Comparison of ENCODE assay signal across 8 cellular contexts in the genomic region with DNA sequence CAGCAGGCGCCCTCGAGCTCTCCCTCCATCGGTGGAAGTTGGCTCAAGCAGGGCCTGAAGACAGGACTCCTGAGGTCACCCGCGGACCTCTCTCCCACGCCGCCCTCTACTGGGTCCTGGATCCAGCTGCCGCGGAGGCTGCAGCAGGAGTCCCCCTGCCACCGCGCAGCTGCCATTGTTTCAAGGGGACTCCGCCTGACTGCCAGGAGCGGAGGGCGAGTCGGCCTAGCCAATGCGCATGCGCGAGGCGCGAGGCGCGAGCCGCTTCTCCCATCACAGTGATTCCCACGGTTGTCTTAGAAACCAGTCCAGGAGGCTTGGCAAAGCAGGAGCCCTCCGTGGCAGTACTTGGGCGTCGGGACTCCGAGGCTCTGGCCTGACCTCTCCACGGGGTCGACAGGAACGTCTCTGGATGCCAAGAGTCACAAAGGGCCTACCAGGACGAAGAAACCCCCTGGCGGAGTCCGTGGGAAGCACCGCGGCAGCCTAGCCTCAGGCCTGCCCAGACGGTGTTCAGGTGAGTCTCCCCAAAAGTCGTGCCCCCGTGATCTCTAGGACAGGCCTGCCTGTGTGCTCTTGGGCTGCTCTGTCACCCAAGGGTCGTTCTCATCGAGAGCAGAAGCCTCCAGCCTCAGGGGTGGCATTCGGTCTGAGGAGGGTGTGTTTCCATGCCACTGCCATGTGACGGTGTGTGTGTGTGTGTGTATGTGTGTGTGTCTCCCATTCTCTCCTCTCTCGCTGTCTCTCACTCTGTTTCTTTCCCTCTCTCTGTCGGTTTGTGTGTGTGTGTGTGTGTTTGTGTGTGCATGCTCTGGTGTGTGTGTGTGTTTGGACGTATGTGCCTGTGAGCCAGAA.
DNase-seq lines count a peak whose midpoint lies in the region; ATAC-seq and TF ChIP-seq lines count a peak whose summit lies in the region.

No MANE protein-coding gene starts in this region.

- H3K4me2 ChIP-seq in osteoblast (ENCODE audit: insufficient read depth, low read length), result peak overlapping the region; percentile 78

- peak overlapping the region; percentile 65 for H3K4me3 Mint-ChIP-seq in activated CD8-positive, alpha-beta T cell treated with anti-CD3 and anti-CD28 coated beads, Interleukin-2, amount 10 ng/mL, durations not matched to agents 7 days and 5 days

- H3K27ac ChIP-seq in osteoblast (ENCODE audit: low read depth, low read length), result no peak overlapping the region
- H3K27ac ChIP-seq in thymus (ENCODE audit: low read depth), result no peak overlapping the region

- H4K20me1 ChIP-seq in osteoblast (ENCODE audit: insufficient read depth, low read length), result no peaks in the 10 kb centered on the region

- CTCF ChIA-PET in activated CD8-positive, alpha-beta T cell treated with anti-CD3 and anti-CD28 coated beads, Interleukin-2, amount 10 ng/mL, durations not matched to agents 7 days and 5 days (lab: Charles Lee), result interaction anchor here (1.5 kb wide), 1 partner anchor 13 kb away, joined by 3 read pairs; no protein-coding TSS in a partner anchor

- H3K27ac Mint-ChIP-seq in activated CD8-positive, alpha-beta T cell treated with anti-CD3 and anti-CD28 coated beads, Interleukin-2, amount 10 ng/mL, durations not matched to agents 7 days and 5 days, result no peak overlapping the region

- H3K36me3 Mint-ChIP-seq in activated CD8-positive, alpha-beta T cell treated with anti-CD3 and anti-CD28 coated beads, Interleukin-2, amount 10 ng/mL, durations not matched to agents 7 days and 5 days (ENCODE audit: low read depth), result no peaks in the 10 kb centered on the region

- DNase-seq in DMS 273 (lab: John Stamatoyannopoulos, UW; ENCODE audit: unreplicated experiment) (peak; percentile 88), NCI-H1092 (lab: John Stamatoyannopoulos, UW) (peak; percentile 37), erythroblast (lab: John Stamatoyannopoulos, UW) (peak; percentile 37 to 55), osteoblast (ENCODE audit: insufficient read length, low spot score, missing footprints) (peak; percentile 75), AML-193 (lab: John Stamatoyannopoulos, UW) (no peak)
- DNase-seq in activated CD8-positive, alpha-beta T cell treated with anti-CD3 and anti-CD28 coated beads, Interleukin-2, amount 10 ng/mL, durations not matched to agents 7 days and 5 days, result peak; percentile 68

- no peaks in the 10 kb centered on the region for H3K36me3 ChIP-seq in osteoblast (ENCODE audit: insufficient read depth, low read length)
- H3K36me3 ChIP-seq in thymus (ENCODE audit: control insufficient read depth, insufficient read depth), result no peaks in the 10 kb centered on the region

- no peaks in the 10 kb centered on the region for H3K27me3 Mint-ChIP-seq in activated CD8-positive, alpha-beta T cell treated with anti-CD3 and anti-CD28 coated beads, Interleukin-2, amount 10 ng/mL, durations not matched to agents 7 days and 5 days (ENCODE audit: low read depth)

- WGBS in thymus, result 20% methylated on average over 46 of the region's 46 CpGs

- H3K9me3 ChIP-seq in osteoblast (ENCODE audit: low read depth, low read length), result no peaks in the 10 kb centered on the region
- H3K9me3 ChIP-seq in thymus (ENCODE audit: control insufficient read depth), result no peaks in the 10 kb centered on the region

- peak; percentile 64 for ATAC-seq in GM21528 (IDR thresholded peaks at IDR 0.05; ENCODE audit: low FRiP score, unreplicated experiment)
- peak; percentile 86 for ATAC-seq in activated CD8-positive, alpha-beta T cell treated with anti-CD3 and anti-CD28 coated beads, Interleukin-2, amount 10 ng/mL, durations not matched to agents 7 days and 5 days

- H2AFZ ChIP-seq in osteoblast (ENCODE audit: low read length), result peak overlapping the region; percentile 88

- H3K4me1 Mint-ChIP-seq in activated CD8-positive, alpha-beta T cell treated with anti-CD3 and anti-CD28 coated beads, Interleukin-2, amount 10 ng/mL, durations not matched to agents 7 days and 5 days (ENCODE audit: low read depth), result peaks cover 16% of the 10 kb centered on the region

- POLR2A ChIA-PET in activated CD8-positive, alpha-beta T cell treated with anti-CD3 and anti-CD28 coated beads, Interleukin-2, amount 10 ng/mL, durations not matched to agents 7 days and 5 days (lab: Charles Lee), result no interaction called here

- no peaks in the 10 kb centered on the region for H3K4me1 ChIP-seq in osteoblast (ENCODE audit: insufficient read depth, low read length)
- peaks cover 2% of the 10 kb centered on the region for H3K4me1 ChIP-seq in thymus (ENCODE audit: control insufficient read depth, insufficient read depth, low read length)

- no peak for TF ChIP-seq POLR2A in erythroblast (IDR thresholded peaks at IDR 0.05; ENCODE audit: low read length)

- no peaks in the 10 kb centered on the region for H3K79me2 ChIP-seq in osteoblast (ENCODE audit: insufficient read depth, low read length)

- peak; percentile 25 for TF ChIP-seq CTCF in osteoblast (IDR thresholded peaks at IDR 0.05; ENCODE audit: extremely low read depth, low read depth, low read length)

- H3K27me3 ChIP-seq in osteoblast (ENCODE audit: insufficient read depth, low read length) (no peaks in the 10 kb centered on the region), thymus (ENCODE audit: control insufficient read depth, insufficient read depth) (no peaks in the 10 kb centered on the region)

- H3K4me3 ChIP-seq in osteoblast (ENCODE audit: insufficient read depth, low read length) (peak overlapping the region; percentile 58), thymus (ENCODE audit: low read length) (peak overlapping the region; percentile 55)

- no peaks in the 10 kb centered on the region for H3K9me3 Mint-ChIP-seq in activated CD8-positive, alpha-beta T cell treated with anti-CD3 and anti-CD28 coated beads, Interleukin-2, amount 10 ng/mL, durations not matched to agents 7 days and 5 days (ENCODE audit: insufficient read depth)

Comparison
In these comparisons a context has a peak if more than half of its experiments do, and no peak if none do; other contexts are left out.
1. DNase-seq: peak in DMS 273 (single experiment), NCI-H1092 (single experiment), activated CD8-positive, alpha-beta T cell treated with anti-CD3 and anti-CD28 coated beads, Interleukin-2, amount 10 ng/mL, durations not matched to agents 7 days and 5 days (single experiment), erythroblast (2 of 2) and osteoblast (single experiment); none in AML-193 (0 of 2).